In the genomic region with DNA sequence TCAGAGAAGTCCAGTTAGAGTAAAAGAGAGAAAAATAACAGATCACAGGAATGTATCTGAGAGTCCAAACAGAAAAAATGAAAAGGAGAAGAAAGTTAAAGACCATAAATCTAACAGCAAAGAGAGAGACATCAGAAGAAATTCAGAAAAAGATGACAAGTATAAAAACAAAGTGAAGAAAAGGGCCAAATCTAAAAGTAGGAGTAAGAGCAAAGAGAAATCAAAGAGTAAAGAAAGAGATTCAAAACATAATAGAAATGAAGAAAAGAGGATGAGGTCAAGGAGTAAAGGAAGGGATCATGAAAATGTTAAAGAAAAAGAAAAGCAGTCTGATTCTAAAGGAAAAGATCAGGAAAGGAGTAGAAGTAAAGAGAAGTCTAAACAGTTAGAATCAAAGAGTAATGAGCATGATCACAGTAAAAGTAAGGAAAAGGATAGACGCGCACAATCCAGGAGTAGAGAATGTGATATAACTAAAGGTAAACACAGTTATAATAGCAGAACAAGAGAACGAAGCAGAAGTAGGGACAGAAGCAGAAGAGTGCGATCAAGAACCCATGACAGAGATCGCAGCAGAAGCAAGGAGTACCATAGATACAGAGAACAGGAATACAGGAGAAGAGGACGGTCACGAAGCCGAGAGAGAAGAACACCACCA, we compare ENCODE assay signal across 22 cellular contexts. TPM values are rescaled to one million over a fixed set of nuclear protein-coding genes. Genes with fewer than 3 reads are reported as not detected.
"Had no signal": no experiment of that assay in that cellular context is flagged by ENCODE, and none has a peak within 500 bp of the region (broad histone marks: within the 10 kb centered on the region; RNA-seq: fewer than 3 reads in every experiment).

No MANE protein-coding gene starts in this region.

- H3K4me1 ChIP-seq: heart left ventricle, right atrium auricular region, transverse colon had no signal

- H3K4me3 Mint-ChIP-seq: naive thymus-derived CD8-positive, alpha-beta T cell had no signal

- H3K4me3 ChIP-seq: coronary artery, heart left ventricle, mucosa of descending colon, ovary, right atrium auricular region, stomach, thoracic aorta, transverse colon had no signal

- H3K27me3 Mint-ChIP-seq: naive thymus-derived CD8-positive, alpha-beta T cell had no signal

- H3K27me3 ChIP-seq: heart left ventricle, ovary, right atrium auricular region, stomach, transverse colon had no signal

- H3K4me1 Mint-ChIP-seq: naive thymus-derived CD8-positive, alpha-beta T cell had no signal

- H3K27ac ChIP-seq: coronary artery, heart left ventricle, ovary, right atrium auricular region, stomach, thoracic aorta, transverse colon had no signal

- H3K36me3 ChIP-seq: ovary had no signal

- H3K9me3 ChIP-seq: heart left ventricle, mucosa of descending colon, ovary, right atrium auricular region, stomach, thoracic aorta, transverse colon had no signal

- DNase-seq: effector CD4-positive, alpha-beta T cell; heart left ventricle; hippocampal formation; kidney glomerular epithelial cell; mucosa of descending colon; naive thymus-derived CD8-positive, alpha-beta T cell; ovary; small intestine; stimulated activated CD4-positive, alpha-beta T cell treated with anti-CD3 and anti-CD28 coated beads, Interleukin-12 subunit alpha, Interleukin-12 subunit beta, amount 100 ng/mL, for 4 hours; stimulated activated naive CD4-positive, alpha-beta T cell; stomach; substantia nigra; transverse colon had no signal

- H3K27ac Mint-ChIP-seq: naive thymus-derived CD8-positive, alpha-beta T cell had no signal

- H3K9me3 Mint-ChIP-seq: naive thymus-derived CD8-positive, alpha-beta T cell had no signal

RNA-seq across cellular contexts. Expression of gene CFAP210, which starts 57.6 kb away (rescaled TPM):
- total RNA-seq: dermis microvascular lymphatic vessel endothelial cell; esophagus mucosa; fibroblast of lung; glomerular endothelial cell; heart left ventricle; lower leg skin; mucosa of descending colon; naive thymus-derived CD8-positive, alpha-beta T cell; posterior vena cava; right atrium auricular region; thoracic aorta; transverse colon had no signal
- polyA plus RNA-seq: fibroblast of lung; naive thymus-derived CD8-positive, alpha-beta T cell had no signal
